Comparison of ENCODE assay signal across 17 cellular contexts in the genomic region with DNA sequence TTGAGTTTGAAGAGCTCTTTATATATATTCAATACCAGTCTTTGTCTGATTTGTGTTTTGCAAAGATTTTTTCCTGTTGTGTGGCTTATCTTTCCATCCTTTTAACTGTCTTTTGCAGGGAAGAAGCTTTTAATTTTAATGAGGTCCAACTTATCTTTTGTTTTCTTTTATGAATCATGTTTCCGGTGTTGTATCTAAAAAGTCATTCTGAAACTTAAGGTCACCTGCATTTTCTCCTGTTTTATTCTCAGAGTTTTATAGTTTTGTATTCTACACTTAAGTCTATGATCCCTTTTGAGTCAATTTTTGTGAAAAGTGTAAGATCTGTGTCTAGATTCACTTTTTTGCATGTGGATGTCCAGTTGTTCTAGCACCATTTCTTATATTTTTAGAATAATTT.
"Had no signal": no experiment of that assay in that cellular context is flagged by ENCODE, and none has a peak within 500 bp of the region (broad histone marks: within the 10 kb centered on the region; RNA-seq: fewer than 3 reads in every experiment).

No MANE protein-coding gene starts in this region.

- H3K4me3 ChIP-seq: adrenal gland, coronary artery, heart left ventricle, left lung, pancreas, testis had no signal

- H3K9me3 ChIP-seq: adrenal gland, heart left ventricle, left lung, pancreas, testis had no signal

- DNase-seq: activated CD4-positive, alpha-beta T cell treated with anti-CD3 and anti-CD28 coated beads, Interleukin-2, amount 50 U/mL, for 48 hours; activated CD8-positive, alpha-beta memory T cell treated with anti-CD3 and anti-CD28 coated beads, Interleukin-2, amount 50 U/mL, for 4 hours; activated naive CD4-positive, alpha-beta T cell treated with anti-CD3 and anti-CD28 coated beads, Interleukin-2, amount 50 U/mL, for 16 hours; adrenal gland; central memory CD4-positive, alpha-beta T cell; effector CD4-positive, alpha-beta T cell; heart left ventricle; left lung; mesendoderm; pancreas; stimulated activated CD4-positive, alpha-beta T cell treated with anti-CD3 and anti-CD28 coated beads, Interleukin-4, amount 100 ng/mL, for 24 hours; testis had no signal

- H3K27me3 ChIP-seq: adrenal gland, heart left ventricle, left lung, pancreas, testis had no signal

- H3K27me3 Mint-ChIP-seq: stimulated activated naive CD8-positive, alpha-beta T cell treated with anti-CD3 and anti-CD28 coated beads, Interleukin-15, Interleukin-2, amounts not matched to agents 100 ng/mL and 50 ng/mL, for 24 hours had no signal

- H3K4me1 ChIP-seq: heart left ventricle, left lung, pancreas, testis had no signal

- H3K27ac ChIP-seq: adrenal gland, coronary artery, heart left ventricle, left lung, pancreas, testis had no signal

- ATAC-seq: activated CD4-positive, CD25-positive, alpha-beta regulatory T cell treated with anti-CD3 and anti-CD28 coated beads, Interleukin-2, amount 50 U/mL, for 24 hours; heart left ventricle; left lung; pancreas had no signal

- H3K4me3 Mint-ChIP-seq: neural crest cell; stimulated activated naive CD8-positive, alpha-beta T cell treated with anti-CD3 and anti-CD28 coated beads, Interleukin-15, Interleukin-2, amounts not matched to agents 100 ng/mL and 50 ng/mL, for 24 hours had no signal

- H3K27ac Mint-ChIP-seq: activated T-helper 2 cell treated with anti-CD3 and anti-CD28 coated beads, Interferon-gamma antibody, Interleukin-2, Interleukin-4, amounts not matched to agents 10 μg/mL and 5 μg/mL and 100 μg/mL, durations not matched to agents 14 hours and 24 hours and 36 hours; stimulated activated naive CD8-positive, alpha-beta T cell treated with anti-CD3 and anti-CD28 coated beads, Interleukin-15, Interleukin-2, amounts not matched to agents 100 ng/mL and 50 ng/mL, for 24 hours had no signal

- H3K9me3 Mint-ChIP-seq: activated T-helper 2 cell treated with anti-CD3 and anti-CD28 coated beads, Interferon-gamma antibody, Interleukin-2, Interleukin-4, amounts not matched to agents 10 μg/mL and 5 μg/mL and 100 μg/mL, durations not matched to agents 14 hours and 24 hours and 36 hours; neural crest cell; stimulated activated naive CD8-positive, alpha-beta T cell treated with anti-CD3 and anti-CD28 coated beads, Interleukin-15, Interleukin-2, amounts not matched to agents 100 ng/mL and 50 ng/mL, for 24 hours had no signal

- H3K36me3 ChIP-seq: adrenal gland, heart left ventricle, left lung, pancreas had no signal
